In genomic region chr14:24439257-24439656, GRCh38 we compare ENCODE assay signal across 17 cellular contexts. TPM values are rescaled to one million over a fixed set of nuclear protein-coding genes. Genes with fewer than 3 reads are reported as not detected.
DNase-seq lines count a peak whose midpoint lies in the region; TF ChIP-seq lines count a peak whose summit lies in the region.
"Had no signal": no experiment of that assay in that cellular context is flagged by ENCODE, and none has a peak within 500 bp of the region (broad histone marks: within the 10 kb centered on the region; RNA-seq: fewer than 3 reads in every experiment).

No MANE protein-coding gene starts in this region.

- H3K9me3 ChIP-seq in CD4-positive, alpha-beta memory T cell (ENCODE audit: control insufficient read depth in 1 of 2, low read length in 2 of 2), result no peaks in the 10 kb centered on the region
- H3K9me3 ChIP-seq in adipocyte (ENCODE audit: control insufficient read depth, low read length), result no peaks in the 10 kb centered on the region
- H3K9me3 ChIP-seq: ascending aorta, left lung, ovary, transverse colon had no signal

- peak overlapping the region; percentile 96 for H3K9ac ChIP-seq in adipocyte (ENCODE audit: low read length)

- no TSS peak for BruUV-seq in MCF 10A (replicated peaks; lab: Mats Ljungman, UMichigan)

- H3K4me1 ChIP-seq in CD4-positive, alpha-beta memory T cell (ENCODE audit: insufficient read depth, low read length), result peaks cover 43% of the 10 kb centered on the region
- peaks cover 45% of the 10 kb centered on the region for H3K4me1 ChIP-seq in adipocyte (ENCODE audit: control insufficient read depth, insufficient read depth, low read length)

- no peaks in the 10 kb centered on the region for H3K27me3 ChIP-seq in CD4-positive, alpha-beta memory T cell (ENCODE audit: insufficient read depth, low read length)
- H3K27me3 ChIP-seq in adipocyte (replicated peaks; ENCODE audit: control insufficient read depth, insufficient read depth, low read length), result no peaks in the 10 kb centered on the region
- H3K27me3 ChIP-seq: ascending aorta, left lung, ovary, transverse colon had no signal

- no peaks in the 10 kb centered on the region for H3K27me3 Mint-ChIP-seq in T-helper 2 cell treated with Interferon-gamma antibody and Interleukin-4, amounts not matched to agents 5 μg/mL and 100 μg/mL, for 36 hours (ENCODE audit: low read depth)
- no peaks in the 10 kb centered on the region for H3K27me3 Mint-ChIP-seq in CD4-positive, alpha-beta memory T cell
- H3K27me3 Mint-ChIP-seq in nephron (ENCODE audit: low read depth) (no peaks in the 10 kb centered on the region), MCF 10A (ENCODE audit: insufficient read depth, unreplicated experiment) (no peaks in the 10 kb centered on the region), osteocyte (ENCODE audit: unreplicated experiment) (no peaks in the 10 kb centered on the region)

- H3K36me3 Mint-ChIP-seq in T-helper 2 cell treated with Interferon-gamma antibody and Interleukin-4, amounts not matched to agents 5 μg/mL and 100 μg/mL, for 36 hours (ENCODE audit: low read depth), result peaks cover 64% of the 10 kb centered on the region
- H3K36me3 Mint-ChIP-seq in CD4-positive, alpha-beta memory T cell, result peaks cover 27 to 70% of the 10 kb centered on the region in 2 donors
- peaks cover 44% of the 10 kb centered on the region for H3K36me3 Mint-ChIP-seq in nephron (ENCODE audit: low read depth)
- H3K36me3 Mint-ChIP-seq in MCF 10A (ENCODE audit: insufficient read depth, unreplicated experiment), result peaks cover 72% of the 10 kb centered on the region
- peaks cover 28% of the 10 kb centered on the region for H3K36me3 Mint-ChIP-seq in osteocyte (ENCODE audit: unreplicated experiment)

- CTCF ChIA-PET in CD4-positive, alpha-beta memory T cell (lab: Charles Lee; ENCODE audit: partially characterized antibody), result interaction anchor here (0.9 to 24.1 kb wide), 4 partner anchors 8 to 197 kb away, joined by 5 to 791 read pairs (median 37); partner anchors contain the start of genes ADCY4, CBLN3, CIDEB and KHNYN
- CTCF ChIA-PET in MCF 10A (lab: Yijun Ruan, JAX), result interaction anchor here (0.6 to 5.5 kb wide), 5 partner anchors 8 to 1840 kb away, joined by 3 to 64 read pairs (median 25); partner anchors contain the start of genes ADCY4, CIDEB and KHNYN

- peaks cover 54% of the 10 kb centered on the region for H3K4me1 Mint-ChIP-seq in T-helper 2 cell treated with Interferon-gamma antibody and Interleukin-4, amounts not matched to agents 5 μg/mL and 100 μg/mL, for 36 hours (ENCODE audit: low read depth)
- H3K4me1 Mint-ChIP-seq in CD4-positive, alpha-beta memory T cell, result peaks cover 30 to 85% (median 57%) of the 10 kb centered on the region in 4 donors
- H3K4me1 Mint-ChIP-seq in nephron, result peaks cover 26% of the 10 kb centered on the region
- H3K4me1 Mint-ChIP-seq in MCF 10A (ENCODE audit: insufficient read depth, unreplicated experiment), result peaks cover 8% of the 10 kb centered on the region
- H3K4me1 Mint-ChIP-seq in osteocyte (ENCODE audit: unreplicated experiment), result peaks cover 42% of the 10 kb centered on the region

- no peak overlapping the region for H3K4me3 ChIP-seq in CD4-positive, alpha-beta memory T cell (ENCODE audit: low read length in 2 of 2)
- no peak overlapping the region for H3K4me3 ChIP-seq in adipocyte (ENCODE audit: low read length)
- H3K4me3 ChIP-seq: ascending aorta, GM23338, left lung, ovary, transverse colon had no signal

- no peak for DNase-seq in T-helper 2 cell treated with Interferon-gamma antibody and Interleukin-4, amounts not matched to agents 5 μg/mL and 100 μg/mL, for 36 hours (ENCODE audit: low spot score)
- DNase-seq in T-helper 2 cell, result no peak
- DNase-seq in CD4-positive, alpha-beta memory T cell, result no peak
- no peak for DNase-seq in adipocyte (ENCODE audit: low read depth)
- DNase-seq in MCF 10A (ENCODE audit: unreplicated experiment), result no peak
- no peak for DNase-seq in osteocyte (ENCODE audit: extremely low spot score, unreplicated experiment)
- DNase-seq in midbrain (lab: John Stamatoyannopoulos, UW), result no peak
- DNase-seq: activated CD4-positive, alpha-beta T cell treated with anti-CD3 and anti-CD28 coated beads, Interleukin-2, amount 50 U/mL, for 48 hours; left lung; NCI-H1105 treated with DMSO at 0.1 percent for 48 hours; NCI-H510A; transverse colon had no signal

- H3K9me3 Mint-ChIP-seq in T-helper 2 cell treated with Interferon-gamma antibody and Interleukin-4, amounts not matched to agents 5 μg/mL and 100 μg/mL, for 36 hours, result no peaks in the 10 kb centered on the region
- peaks cover 0 to 2% (median 0%) of the 10 kb centered on the region in 8 donors for H3K9me3 Mint-ChIP-seq in CD4-positive, alpha-beta memory T cell
- no peaks in the 10 kb centered on the region for H3K9me3 Mint-ChIP-seq in nephron
- H3K9me3 Mint-ChIP-seq in MCF 10A (ENCODE audit: unreplicated experiment), result no peaks in the 10 kb centered on the region
- no peaks in the 10 kb centered on the region for H3K9me3 Mint-ChIP-seq in osteocyte (ENCODE audit: unreplicated experiment)
- H3K9me3 Mint-ChIP-seq: GM23338 had no signal

- no peak overlapping the region for H3K27ac ChIP-seq in CD4-positive, alpha-beta memory T cell (ENCODE audit: low read depth, low read length)
- H3K27ac ChIP-seq: ovary, transverse colon had no signal

- peak overlapping the region; percentile 3 for H3K4me3 Mint-ChIP-seq in T-helper 2 cell treated with Interferon-gamma antibody and Interleukin-4, amounts not matched to agents 5 μg/mL and 100 μg/mL, for 36 hours
- H3K4me3 Mint-ChIP-seq in CD4-positive, alpha-beta memory T cell, result no peak overlapping the region
- peak overlapping the region; percentile 25 to 64 (median 59) for H3K4me3 Mint-ChIP-seq in nephron
- no peak overlapping the region for H3K4me3 Mint-ChIP-seq in MCF 10A (ENCODE audit: unreplicated experiment)
- no peak overlapping the region for H3K4me3 Mint-ChIP-seq in osteocyte (ENCODE audit: unreplicated experiment)
- H3K4me3 Mint-ChIP-seq: GM23338 had no signal

- TF ChIP-seq CTCF in nephron (IDR thresholded peaks at IDR 0.05; ENCODE audit: unreplicated experiment in 3 of 3) (no peak), MCF 10A (IDR thresholded peaks at IDR 0.05; ENCODE audit: unreplicated experiment) (no peak), osteocyte (IDR thresholded peaks at IDR 0.05) (no peak)

- H3K27ac Mint-ChIP-seq in T-helper 2 cell treated with Interferon-gamma antibody and Interleukin-4, amounts not matched to agents 5 μg/mL and 100 μg/mL, for 36 hours, result no peak overlapping the region
- peak overlapping the region in 4 of 7 donors; percentile 33 to 67 (median 56) for H3K27ac Mint-ChIP-seq in CD4-positive, alpha-beta memory T cell
- peak overlapping the region in 2 of 3 experiments; percentile 11 to 14 for H3K27ac Mint-ChIP-seq in nephron
- no peak overlapping the region for H3K27ac Mint-ChIP-seq in MCF 10A (ENCODE audit: low read depth, unreplicated experiment)
- no peak overlapping the region for H3K27ac Mint-ChIP-seq in osteocyte (ENCODE audit: unreplicated experiment)
- H3K27ac Mint-ChIP-seq: GM23338 had no signal

- POLR2A ChIA-PET in CD4-positive, alpha-beta memory T cell (lab: Charles Lee; ENCODE audit: partially characterized antibody), result interaction anchor here (1.0 to 9.9 kb wide), 5 partner anchors 11 to 196 kb away, joined by 3 to 215 read pairs (median 17); partner anchors contain the start of genes ADCY4, CBLN3, KHNYN and RIPK3
- POLR2A ChIA-PET in MCF 10A (lab: Yijun Ruan, JAX), result interaction anchor here (4.8 kb wide), 1 partner anchor 8 kb away, joined by 47 read pairs; the partner anchor contains the start of genes CBLN3 and KHNYN

- H3K36me3 ChIP-seq in CD4-positive, alpha-beta memory T cell (ENCODE audit: insufficient read depth, low read length), result peaks cover 40% of the 10 kb centered on the region
- peaks cover 55% of the 10 kb centered on the region for H3K36me3 ChIP-seq in adipocyte (ENCODE audit: control insufficient read depth, insufficient read depth, low read length, severe bottlenecking)
- H3K36me3 ChIP-seq: ovary had no signal

- intact Hi-C loops in CD4-positive, alpha-beta memory T cell (cut with micrococcal nuclease), result loop anchor here (5.0 kb wide), 1 partner anchor 382 kb away; no protein-coding TSS in a partner anchor
- intact Hi-C loops in MCF 10A (cut with micrococcal nuclease), result no loop called here

RNA-seq across cellular contexts. Expression of gene SDR39U1, which starts 3.3 kb away (rescaled TPM):
- total RNA-seq in CD4-positive, alpha-beta memory T cell, result 100 to 1,000 TPM; 102 to 109 TPM
- 10 to 100 TPM; 43.2 to 56.8 TPM for polyA plus RNA-seq in CD4-positive, alpha-beta memory T cell
- 53.2 and 58.7 TPM in 2 replicates for total RNA-seq in MCF 10A (2022)
- 53.9 and 54.6 TPM in 2 replicates for total RNA-seq in osteocyte

RNA-seq across cellular contexts. Expression of gene KHNYN, which starts 9.5 kb away (rescaled TPM):
- total RNA-seq in CD4-positive, alpha-beta memory T cell, result 100 to 1,000 TPM; 137 to 142 TPM
- 10 to 100 TPM; 11.6 to 21.4 TPM for polyA plus RNA-seq in CD4-positive, alpha-beta memory T cell
- total RNA-seq in MCF 10A (2022), result 63.0 TPM in 2 replicates
- 59.9 and 60.9 TPM in 2 replicates for total RNA-seq in osteocyte

RNA-seq across cellular contexts. Expression of gene CBLN3, which starts 9.8 kb away (rescaled TPM):
- total RNA-seq in CD4-positive, alpha-beta memory T cell, result 1 to 10 TPM; 3.8 to 6.1 TPM
- under 1 TPM in 1 of 2 donors, not detected in 1; 0.41 TPM for polyA plus RNA-seq in CD4-positive, alpha-beta memory T cell
- total RNA-seq in MCF 10A (2022), result 2.4 TPM in 2 replicates
- 5.5 and 6.1 TPM in 2 replicates for total RNA-seq in osteocyte
- total RNA-seq: A172 had no signal

RNA-seq across cellular contexts. Expression of gene NYNRIN, which starts 40.5 kb away (rescaled TPM):
- total RNA-seq in CD4-positive, alpha-beta memory T cell, result under 1 TPM in 1 of 2 experiments, not detected in 1; 0.32 TPM
- under 1 TPM in 1 of 2 donors, not detected in 1; 0.02 TPM for polyA plus RNA-seq in CD4-positive, alpha-beta memory T cell
- not detected in 2 replicates for total RNA-seq in MCF 10A (2022)
- 39.6 and 40.2 TPM in 2 replicates for total RNA-seq in osteocyte

Comparison
In these comparisons a context has a peak if more than half of its experiments do, and no peak if none do; other contexts are left out.
1. H3K27ac Mint-ChIP-seq: peak in CD4-positive, alpha-beta memory T cell (4 of 7) and nephron (2 of 3); none in T-helper 2 cell treated with Interferon-gamma antibody and Interleukin-4, amounts not matched to agents 5 μg/mL and 100 μg/mL, for 36 hours (single experiment), MCF 10A (single experiment) and osteocyte (single experiment).
2. H3K4me3 Mint-ChIP-seq: peak in T-helper 2 cell treated with Interferon-gamma antibody and Interleukin-4, amounts not matched to agents 5 μg/mL and 100 μg/mL, for 36 hours (single experiment) and nephron (3 of 3); none in CD4-positive, alpha-beta memory T cell (0 of 8), MCF 10A (single experiment) and osteocyte (single experiment).